11 cellular contexts compared by ENCODE assay signal in the genomic region with DNA sequence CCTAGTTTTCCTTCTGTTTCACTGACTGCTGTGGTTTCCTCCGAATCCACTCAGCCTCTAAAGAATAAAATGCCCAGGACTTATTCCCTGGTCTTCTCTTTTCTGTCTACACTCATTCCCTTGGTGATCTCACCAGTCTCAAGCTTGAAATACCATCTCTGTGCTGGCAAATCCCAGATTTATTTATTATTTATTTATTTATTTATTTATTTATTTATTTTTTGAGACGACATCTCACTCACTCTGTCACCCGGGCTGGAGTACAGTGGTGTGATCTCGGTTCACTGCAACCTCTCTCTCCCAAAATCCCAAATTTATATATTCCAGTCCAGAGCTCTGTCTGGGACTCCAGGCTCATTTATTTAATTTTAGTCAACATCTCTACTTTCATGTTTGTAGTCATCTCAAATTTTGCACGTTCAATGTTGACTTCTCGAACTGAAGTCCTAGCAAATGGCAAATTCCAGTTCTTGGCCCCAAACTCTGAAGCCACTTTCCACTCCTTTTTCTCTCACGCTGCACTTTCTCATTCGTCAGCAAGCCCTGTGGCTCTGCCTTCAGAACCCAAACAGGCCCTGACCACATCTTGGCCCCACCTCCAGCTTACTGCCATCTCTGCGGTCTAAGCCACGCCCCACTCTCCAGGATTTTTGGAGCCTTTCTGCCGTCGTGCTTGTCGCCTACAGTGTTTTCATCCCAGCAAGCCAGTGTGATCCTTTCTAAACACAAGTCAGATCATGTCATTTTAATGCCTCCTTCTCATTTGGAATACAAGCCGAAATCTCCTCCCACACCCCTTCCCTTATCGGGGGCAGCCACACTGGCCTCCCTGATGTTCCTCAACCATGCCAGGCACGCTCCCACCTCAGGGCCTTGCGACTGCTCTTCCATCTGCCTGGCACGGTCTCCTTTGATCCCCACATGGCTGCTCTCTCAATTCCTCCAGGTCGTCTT. TPM values are rescaled to one million over a fixed set of nuclear protein-coding genes. Genes with fewer than 3 reads are reported as not detected.
DNase-seq lines count a peak whose midpoint lies in the region; ATAC-seq and TF ChIP-seq lines count a peak whose summit lies in the region.
"Had no signal": no experiment of that assay in that cellular context is flagged by ENCODE, and none has a peak within 500 bp of the region (broad histone marks: within the 10 kb centered on the region; RNA-seq: fewer than 3 reads in every experiment).

No MANE protein-coding gene starts in this region.

- 41% methylated on average over 13 of the region's 19 CpGs; no CpG with 5 or more reads in 1 of the 2 experiments for WGBS in IMR-90 (ENCODE audit: extremely low coverage in 2 of 2, insufficient read length in 1 of 2), 2 experiments

- H3K36me3 ChIP-seq in IMR-90 (ENCODE audit: control insufficient read depth, insufficient read depth, low read length) (no peaks in the 10 kb centered on the region), SJSA1 (no peaks in the 10 kb centered on the region), thoracic aorta (no peaks in the 10 kb centered on the region)

- in situ Hi-C loops in IMR-90 (cut with MboI; ENCODE audit: low sequenced_read_pairs): no loop called here

- peaks cover 3% of the 10 kb centered on the region; the same call in 1 of the 2 replicates for H3K9me1 ChIP-seq in IMR-90 (ENCODE audit: insufficient read depth, low read length)

- H3K9me3 ChIP-seq in IMR-90 (ENCODE audit: control insufficient read depth, insufficient read depth, low read length) (no peaks in the 10 kb centered on the region), SJSA1 (replicated peaks) (no peaks in the 10 kb centered on the region), thoracic aorta (no peaks in the 10 kb centered on the region)

- H3K27ac ChIP-seq in IMR-90 (ENCODE audit: insufficient read depth, low read length): no peak overlapping the region
- no peak overlapping the region for H3K27ac ChIP-seq in SJSA1
- H3K27ac ChIP-seq in thoracic aorta: peak overlapping the region; percentile 94 to 95

- peak overlapping the region; percentile 35; the same call in 1 of the 2 replicates for H2AK5ac ChIP-seq in IMR-90 (ENCODE audit: low read depth, low read length)

- no TSS peak for BruUV-seq in IMR-90 (replicated peaks; lab: Mats Ljungman, UMichigan)

- H4K8ac ChIP-seq in IMR-90 (ENCODE audit: low read depth in 2 of 2, low read length in 2 of 2): peak overlapping the region; percentile 64 to 71; a peak in 2 of 4 replicates

- H3K4me3 ChIP-seq in IMR-90 (ENCODE audit: insufficient read depth, low read depth, low read length) (no peak overlapping the region), SJSA1 (no peak overlapping the region), thoracic aorta (peak overlapping the region; percentile 31)

- peak overlapping the region; percentile 29 for H3K4ac ChIP-seq in IMR-90 (ENCODE audit: low read depth, low read length)

- TF ChIP-seq CTCF in IMR-90 (conservative IDR thresholded peaks at IDR 0.05; ENCODE audit: low read depth, low read length) (no peak), thoracic aorta (IDR thresholded peaks at IDR 0.05) (no peak)

- intact Hi-C loops in IMR-90 (cut with micrococcal nuclease): no loop called here
- intact Hi-C loops in left ventricle myocardium superior (cut with micrococcal nuclease): no loop called here

- H4K91ac ChIP-seq in IMR-90 (ENCODE audit: insufficient read depth, low read depth, low read length): 0 out of 2 replicates have a peak overlapping the region, but pooled peaks have one; percentile 13

- DNase-seq in IMR-90 (peak; percentile 69), SJSA1 (ENCODE audit: low read depth in 1 of 2, low spot score in 2 of 2) (peak; percentile 44 to 81), left ventricle myocardium superior (peak; percentile 41), thoracic aorta (ENCODE audit: low spot score) (peak; percentile 60), LoVo (ENCODE audit: low spot score) (no peak), amygdala (lab: John Stamatoyannopoulos, UW) (no peak), CD1c-positive myeloid dendritic cell (ENCODE audit: extremely low spot score) (no peak), occipital lobe (lab: John Stamatoyannopoulos, UW) (no peak)
- DNase-seq: anterior cingulate cortex, PC-3 had no signal

- TF ChIP-seq RAD21 in IMR-90 (IDR thresholded peaks at IDR 0.05; ENCODE audit: low read length): no peak

- H2BK15ac ChIP-seq in IMR-90 (ENCODE audit: low read depth, low read length): peak overlapping the region; percentile 1; the same call in 1 of the 3 replicates

- no peak overlapping the region for H3K23ac ChIP-seq in IMR-90 (ENCODE audit: low read depth, low read length)

- CTCF ChIA-PET in IMR-90 (lab: Yijun Ruan, JAX): interaction anchor here (1.2 to 2.0 kb wide), 2 partner anchors 18 to 29 kb away, joined by 3 to 7 read pairs; no protein-coding TSS in a partner anchor

- peak overlapping the region; percentile 16; the same call in 1 of the 2 replicates for H3K4me2 ChIP-seq in IMR-90 (ENCODE audit: low read depth, low read length)

- peak overlapping the region; percentile 58 for H2AK9ac ChIP-seq in IMR-90 (replicated peaks; ENCODE audit: low read depth, low read length, poor library complexity)

- no peaks in the 10 kb centered on the region for H4K20me1 ChIP-seq in IMR-90 (ENCODE audit: insufficient read depth, low read length)

- ATAC-seq in IMR-90 (ENCODE audit: low read depth) (peak; percentile 78), left ventricle myocardium superior (peak; percentile 26), thoracic aorta (ENCODE audit: insufficient number of reproducible peaks, low FRiP score, low read depth) (peak; percentile 68)
- ATAC-seq: PC-3 had no signal

- H3K18ac ChIP-seq in IMR-90 (ENCODE audit: low read depth, low read length): peak overlapping the region; percentile 7; the same call in 1 of the 2 replicates

- 0 out of 2 replicates have a peak overlapping the region, but pooled peaks have one; percentile 16 for H2BK20ac ChIP-seq in IMR-90 (ENCODE audit: low read depth, low read length)

- H3K79me1 ChIP-seq in IMR-90 (ENCODE audit: low read depth in 1 of 2, low read length in 2 of 2): no peaks in the 10 kb centered on the region

- dilution Hi-C loops in IMR-90 (cut with HindIII; ENCODE audit: low sequenced_read_pairs, unreplicated experiment): no loop called here

- POLR2A ChIA-PET in IMR-90 (lab: Charles Lee; ENCODE audit: unreplicated experiment): no interaction called here

- H3K9ac ChIP-seq in IMR-90 (ENCODE audit: low read depth, low read length): no peak overlapping the region

- no peak overlapping the region for H3K56ac ChIP-seq in IMR-90 (ENCODE audit: extremely low read depth, insufficient read depth, low read length)

- H2BK5ac ChIP-seq in IMR-90 (ENCODE audit: low read depth, low read length, poor library complexity, severe bottlenecking): no peak overlapping the region

- H3K14ac ChIP-seq in IMR-90 (replicated peaks; ENCODE audit: low read depth, low read length): 0 out of 2 replicates have a peak overlapping the region, but pooled peaks have one; percentile 13

- H3K4me1 ChIP-seq in IMR-90 (ENCODE audit: control insufficient read depth, insufficient read depth, low read length) (peaks cover 12% of the 10 kb centered on the region), SJSA1 (replicated peaks) (peaks cover 19% of the 10 kb centered on the region), thoracic aorta (ENCODE audit: control insufficient read depth in 1 of 2, low read depth in 2 of 2) (peaks cover 25 to 33% of the 10 kb centered on the region in 2 donors)

- peak overlapping the region; percentile 80 for H2AFZ ChIP-seq in IMR-90 (replicated peaks; ENCODE audit: low read length, poor library complexity)

- no peak for TF ChIP-seq POLR2A in IMR-90 (IDR thresholded peaks at IDR 0.05; ENCODE audit: low read depth, low read length)

- H3K27me3 ChIP-seq in IMR-90 (ENCODE audit: control insufficient read depth, insufficient read depth, low read length) (no peaks in the 10 kb centered on the region), SJSA1 (replicated peaks) (no peaks in the 10 kb centered on the region), thoracic aorta (replicated peaks; ENCODE audit: insufficient read depth) (no peaks in the 10 kb centered on the region)

- H4K5ac ChIP-seq in IMR-90 (ENCODE audit: low read depth, low read length): peak overlapping the region; percentile 72

- no peak overlapping the region for H2BK120ac ChIP-seq in IMR-90 (ENCODE audit: low read depth, low read length)

TF ChIP-seq in IMR-90, 13 proteins besides CTCF, POLR2A, EP300 and RAD21 (continues in another document):
- TF ChIP-seq RCOR1 (IDR thresholded peaks at IDR 0.05; ENCODE audit: insufficient replicate concordance, low read length) (no peak), MXI1 (IDR thresholded peaks at IDR 0.05; ENCODE audit: borderline replicate concordance, low read depth, low read length) (no peak), NFE2L2 (IDR thresholded peaks at IDR 0.05; ENCODE audit: low read depth, low read length) (no peak), CEBPB (IDR thresholded peaks at IDR 0.05; ENCODE audit: low read depth, low read length) (no peak), CHD1 (IDR thresholded peaks at IDR 0.05; ENCODE audit: low read depth, low read length) (no peak), ELK1 (IDR thresholded peaks at IDR 0.05; ENCODE audit: borderline replicate concordance, low read depth, low read length) (no peak), MAFK (IDR thresholded peaks at IDR 0.05; ENCODE audit: low read depth, low read length) (no peak)

RNA-seq across cellular contexts. Expression of gene TENT5B, which starts 14.2 kb away (rescaled TPM):
- total RNA-seq in IMR-90 (2012; rRNA removed): 11.1 and 11.7 TPM in 2 replicates
- 7.3 and 8.2 TPM in 2 replicates for polyA plus RNA-seq in IMR-90 (2012; rRNA removed)
- 7.3 and 9.8 TPM in 2 replicates for polyA plus RNA-seq in IMR-90 (2012; cell fraction: cytosol; rRNA removed)
- polyA plus RNA-seq in IMR-90 (2012; cell fraction: nucleus; rRNA removed; ENCODE audit: low replicate concordance): 1.8 and 6.6 TPM in 2 replicates
- 10.7 and 11.3 TPM in 2 replicates for total RNA-seq in SJSA1 (2014; rRNA removed; shearing (Covaris generic))
- total RNA-seq in left ventricle myocardium superior: 49.6 TPM
- total RNA-seq in thoracic aorta: 100 to 1,000 TPM in 1 of 2 donors, 10 to 100 TPM in 1; 49.1 to 105 TPM
- total RNA-seq in occipital lobe: 0.31 TPM
- polyA plus RNA-seq: neural cell had no signal

RNA-seq across cellular contexts. Expression of gene TRNP1, which starts 33.4 kb away (rescaled TPM):
- total RNA-seq in IMR-90 (2012; rRNA removed): 68.6 and 91.6 TPM in 2 replicates
- 63.3 and 76.8 TPM in 2 replicates for polyA plus RNA-seq in IMR-90 (2012; rRNA removed)
- 157 and 222 TPM in 2 replicates for polyA plus RNA-seq in IMR-90 (2012; cell fraction: cytosol; rRNA removed)
- 65.3 and 116 TPM in 2 replicates for polyA plus RNA-seq in IMR-90 (2012; cell fraction: nucleus; rRNA removed; ENCODE audit: low replicate concordance)
- 6.5 and 7.5 TPM in 2 replicates for total RNA-seq in SJSA1 (2014; rRNA removed; shearing (Covaris generic))
- total RNA-seq in left ventricle myocardium superior: 27.4 TPM
- total RNA-seq in thoracic aorta: 10 to 100 TPM; 26.4 to 34.9 TPM
- 16.4 TPM for total RNA-seq in occipital lobe

Comparison
In these comparisons a context has a peak if more than half of its experiments do, and no peak if none do; other contexts are left out.
1. ATAC-seq: peak in every context shown above with its lines; median percentile 78 in IMR-90; 68 in thoracic aorta; 26 in left ventricle myocardium superior.
2. DNase-seq: peak in IMR-90 (single experiment), SJSA1 (2 of 2), left ventricle myocardium superior (single experiment) and thoracic aorta (single experiment); none in LoVo (single experiment), amygdala (0 of 56), CD1c-positive myeloid dendritic cell (single experiment) and occipital lobe (single experiment).
3. H3K27ac ChIP-seq: peak in thoracic aorta (2 of 2); none in IMR-90 (single experiment) and SJSA1 (single experiment).